Comparison of ENCODE assay signal across 10 cellular contexts in the genomic region with DNA sequence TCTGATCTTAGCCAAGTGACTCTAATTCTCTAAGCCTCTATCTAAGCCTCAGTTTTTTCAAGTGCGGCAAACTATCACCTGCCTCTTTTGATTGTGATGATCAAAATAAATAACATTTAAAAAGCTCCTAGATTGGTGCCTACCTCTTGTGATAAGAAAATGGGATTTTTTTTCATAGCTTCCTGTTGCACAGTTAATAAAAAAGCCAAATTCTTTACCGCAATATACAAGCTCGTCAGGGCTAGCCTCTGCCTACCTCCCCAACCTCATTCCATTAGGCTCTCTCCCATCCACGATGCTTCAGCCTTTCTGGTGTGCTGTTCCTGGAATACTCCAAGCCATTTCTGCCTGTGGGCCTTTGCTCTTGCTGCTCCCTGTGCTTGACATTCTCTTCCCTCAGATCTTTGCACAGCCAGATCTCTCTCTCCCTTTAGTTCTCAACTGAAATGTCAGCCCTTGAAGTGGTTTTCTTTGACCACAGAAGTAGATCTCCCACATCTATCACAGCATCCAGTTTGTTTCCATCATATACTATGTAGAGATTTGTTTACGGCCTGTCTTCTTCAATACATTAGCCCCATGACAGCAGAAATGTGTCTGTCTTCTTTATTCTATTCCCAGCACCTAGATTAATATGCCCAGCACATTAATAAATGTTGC.
"Had no signal": no experiment of that assay in that cellular context is flagged by ENCODE, and none has a peak within 500 bp of the region (broad histone marks: within the 10 kb centered on the region; RNA-seq: fewer than 3 reads in every experiment).

No MANE protein-coding gene starts in this region.

- ATAC-seq: esophagus mucosa had no signal

- DNase-seq: activated CD4-positive, alpha-beta memory T cell treated with anti-CD3 and anti-CD28 coated beads for 36 hours; anterior cingulate cortex; dorsolateral prefrontal cortex; hypothalamus; kidney glomerular epithelial cell; mesendoderm; stimulated activated CD4-positive, alpha-beta T cell treated with anti-CD3 and anti-CD28 coated beads, Interleukin-12 subunit alpha, Interleukin-12 subunit beta, amount 100 ng/mL, for 4 hours; T1000; upper lobe of left lung had no signal

- H3K4me3 Mint-ChIP-seq: activated CD4-positive, alpha-beta memory T cell treated with anti-CD3 and anti-CD28 coated beads for 36 hours had no signal

- H3K27ac Mint-ChIP-seq: activated CD4-positive, alpha-beta memory T cell treated with anti-CD3 and anti-CD28 coated beads for 36 hours had no signal
